In the genomic region with DNA sequence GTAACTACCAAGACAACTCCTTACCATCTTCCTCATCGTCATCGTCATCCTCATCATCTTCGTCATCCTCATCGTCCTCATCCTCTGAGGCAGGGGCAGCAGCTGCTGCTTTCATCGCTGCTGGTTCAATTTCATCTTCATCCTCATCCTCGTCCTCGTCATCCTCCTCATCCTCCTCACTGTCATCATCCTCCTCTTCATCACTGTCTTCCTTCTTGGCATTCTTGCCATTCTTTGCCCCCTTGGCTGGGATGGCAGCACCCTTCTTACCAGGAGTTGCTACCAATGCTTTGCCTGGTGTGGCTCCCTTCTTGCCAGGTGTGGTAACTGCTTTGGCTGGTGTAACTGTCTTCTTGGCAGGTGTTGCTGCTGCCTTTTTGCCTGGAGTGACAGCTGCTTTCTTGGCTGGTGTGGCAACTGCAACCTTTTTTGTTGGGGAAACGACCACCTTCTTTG, we compare ENCODE assay signal across 1 cellular context.
TF ChIP-seq lines count a peak whose summit lies in the region.

No MANE protein-coding gene starts in this region.

TF ChIP-seq in H1, 55 proteins besides CTCF, POLR2A, EP300 and RAD21:
- TF ChIP-seq TAF7 (optimal IDR thresholded peaks at IDR 0.05; ENCODE audit: borderline replicate concordance, low read depth, low read length) (no peak), POLR2AphosphoS5 (IDR thresholded peaks at IDR 0.05; ENCODE audit: low read depth, low read length) (peak; percentile 91), SIN3A (conservative IDR thresholded peaks at IDR 0.05 in 1 of 2, IDR thresholded peaks at IDR 0.05 in 1 of 2; ENCODE audit: low read depth in 1 of 2, low read length in 2 of 2) (0 out of 4 replicates have a peak, but pooled peaks of 1 of the 2 experiments have one; percentile 13), JUN (IDR thresholded peaks at IDR 0.05; ENCODE audit: low read depth, low read length) (no peak)
